ENCODE assay signal across 20 cellular contexts in genomic region chr7:79008786-79009185, GRCh38.
DNase-seq lines count a peak whose midpoint lies in the region; TF ChIP-seq lines count a peak whose summit lies in the region.
"Had no signal": no experiment of that assay in that cellular context is flagged by ENCODE, and none has a peak within 500 bp of the region (broad histone marks: within the 10 kb centered on the region; RNA-seq: fewer than 3 reads in every experiment).

No MANE protein-coding gene starts in this region.

- no peaks in the 10 kb centered on the region for H3K79me2 ChIP-seq in osteoblast (ENCODE audit: insufficient read depth, low read length)

- H3K4me3 ChIP-seq in osteoblast (ENCODE audit: insufficient read depth, low read length) = no peak overlapping the region
- H3K4me3 ChIP-seq: A549; BLaER1 treated with 17β-estradiol and CSF1 and Interleukin-3, amounts not matched to agents 10 nM and 100 nM; GM12878 had no signal

- H3K27me3 ChIP-seq in osteoblast (ENCODE audit: insufficient read depth, low read length) = no peaks in the 10 kb centered on the region
- H3K27me3 ChIP-seq: BLaER1 treated with 17β-estradiol and CSF1 and Interleukin-3, amounts not matched to agents 10 nM and 100 nM had no signal

- DNase-seq in NCI-H1105 treated with DMSO at 0.1 percent for 48 hours (lab: John Stamatoyannopoulos, UW) = peak; percentile 20
- DNase-seq in NCI-H1105 (lab: John Stamatoyannopoulos, UW) = no peak
- peak; percentile 73 for DNase-seq in G401 (ENCODE audit: low spot score)
- peak; percentile 62 for DNase-seq in cerebellar cortex (ENCODE audit: low spot score)
- DNase-seq in medulla oblongata (ENCODE audit: extremely low spot score) = peak; percentile 3
- DNase-seq in T-helper 1 cell = no peak
- DNase-seq in osteoblast (ENCODE audit: insufficient read length, low spot score, missing footprints) = no peak
- DNase-seq in SW 1271 (lab: John Stamatoyannopoulos, UW) = no peak
- DNase-seq: AML-193; Caco-2; Calu3; CD4-positive, alpha-beta T cell; CD8-positive, alpha-beta T cell; DMS79 treated with DMSO at 0.1 percent for 48 hours; GDM1 had no signal

- H3K9me3 ChIP-seq in osteoblast (ENCODE audit: low read depth, low read length) = no peaks in the 10 kb centered on the region
- H3K9me3 ChIP-seq: A549; BLaER1 treated with 17β-estradiol and CSF1 and Interleukin-3, amounts not matched to agents 10 nM and 100 nM; Caco-2 had no signal

- H3K27ac ChIP-seq in osteoblast (ENCODE audit: low read depth, low read length) = no peak overlapping the region
- H3K27ac ChIP-seq: 22Rv1; A549; BLaER1 treated with 17β-estradiol and CSF1 and Interleukin-3, amounts not matched to agents 10 nM and 100 nM; C4-2B had no signal

- no peaks in the 10 kb centered on the region for H4K20me1 ChIP-seq in osteoblast (ENCODE audit: insufficient read depth, low read length)
- H4K20me1 ChIP-seq: BLaER1 treated with 17β-estradiol and CSF1 and Interleukin-3, amounts not matched to agents 10 nM and 100 nM had no signal

- in situ Hi-C loops in G401 (cut with HindIII; ENCODE audit: low sequenced_read_pairs) = no loop called here

- TF ChIP-seq CTCF in osteoblast (IDR thresholded peaks at IDR 0.05; ENCODE audit: extremely low read depth, low read depth, low read length) = no peak

- H3K36me3 ChIP-seq in osteoblast (ENCODE audit: insufficient read depth, low read length) = no peaks in the 10 kb centered on the region
- H3K36me3 ChIP-seq: BLaER1 treated with 17β-estradiol and CSF1 and Interleukin-3, amounts not matched to agents 10 nM and 100 nM had no signal

- no peak overlapping the region for H2AFZ ChIP-seq in osteoblast (ENCODE audit: low read length)

- H3K4me2 ChIP-seq in osteoblast (ENCODE audit: insufficient read depth, low read length) = no peak overlapping the region
- H3K4me2 ChIP-seq: A549; BLaER1 treated with 17β-estradiol and CSF1 and Interleukin-3, amounts not matched to agents 10 nM and 100 nM had no signal

- no peaks in the 10 kb centered on the region for H3K4me1 ChIP-seq in osteoblast (ENCODE audit: insufficient read depth, low read length)
- H3K4me1 ChIP-seq: A549; BLaER1 treated with 17β-estradiol and CSF1 and Interleukin-3, amounts not matched to agents 10 nM and 100 nM; Caco-2 had no signal

Comparison
In these comparisons a context has a peak if more than half of its experiments do, and no peak if none do; other contexts are left out.
1. DNase-seq: peak in NCI-H1105 treated with DMSO at 0.1 percent for 48 hours (single experiment), G401 (single experiment), cerebellar cortex (single experiment) and medulla oblongata (single experiment); none in NCI-H1105 (single experiment), T-helper 1 cell (0 of 5), osteoblast (single experiment) and SW 1271 (0 of 2).